8 cellular contexts compared by ENCODE assay signal in genomic region chr7:99142727-99143521, GRCh38. TPM values are rescaled to one million over a fixed set of nuclear protein-coding genes. Genes with fewer than 3 reads are reported as not detected.
DNase-seq lines count a peak whose midpoint lies in the region; ATAC-seq, FAIRE-seq and TF ChIP-seq lines count a peak whose summit lies in the region.

No MANE protein-coding gene starts in this region.

- H3K4me1 ChIP-seq in keratinocyte (ENCODE audit: control insufficient read depth, extremely low read depth, insufficient read depth, low read length), result peaks cover 39% of the 10 kb centered on the region

- H3K4me2 ChIP-seq in keratinocyte (ENCODE audit: control insufficient read depth, extremely low read depth, insufficient read depth, low read depth, low read length), result peak overlapping the region; percentile 57

- peak overlapping the region; percentile 50 to 92 (median 85) for H3K27ac Mint-ChIP-seq in CD14-positive monocyte
- peak overlapping the region; percentile 99 for H3K27ac Mint-ChIP-seq in central memory CD8-positive, alpha-beta T cell (ENCODE audit: low read depth)

- H3K9ac ChIP-seq in keratinocyte (ENCODE audit: control insufficient read depth, extremely low read depth, insufficient read depth, low read length), result peak overlapping the region; percentile 86

- no peak for TF ChIP-seq CTCF in CD14-positive monocyte (IDR thresholded peaks at IDR 0.05)
- TF ChIP-seq CTCF in keratinocyte (optimal IDR thresholded peaks at IDR 0.05 in 1 of 3, IDR thresholded peaks at IDR 0.05 in 1 of 3, conservative IDR thresholded peaks at IDR 0.05 in 1 of 3; ENCODE audit: extremely low read depth in 1 of 3, insufficient read depth in 2 of 3, low read length in 3 of 3), result no peak

- H3K79me2 ChIP-seq in keratinocyte (ENCODE audit: control insufficient read depth, insufficient read depth, low read length), result peaks cover 43% of the 10 kb centered on the region

- no peak overlapping the region for H2AFZ ChIP-seq in keratinocyte (ENCODE audit: control insufficient read depth, low read length)

- peak overlapping the region; percentile 50 for H3K27ac ChIP-seq in keratinocyte (ENCODE audit: control insufficient read depth, insufficient read depth, low read length)

- H3K27me3 ChIP-seq in keratinocyte (ENCODE audit: control insufficient read depth, extremely low read depth, insufficient read depth, low read length), result no peaks in the 10 kb centered on the region

- peaks cover 0 to 4% of the 10 kb centered on the region in 2 donors for H3K36me3 Mint-ChIP-seq in CD14-positive monocyte
- H3K36me3 Mint-ChIP-seq in central memory CD8-positive, alpha-beta T cell (ENCODE audit: insufficient read depth), result peaks cover 20% of the 10 kb centered on the region

- peaks cover 10% of the 10 kb centered on the region for H4K20me1 ChIP-seq in keratinocyte (ENCODE audit: control insufficient read depth, extremely low read depth, insufficient read depth, low read length)

- ATAC-seq in central memory CD8-positive, alpha-beta T cell (replicated peaks; ENCODE audit: extremely low read depth, poor library complexity, severe bottlenecking), result peak; percentile 52
- ATAC-seq in HG03457 (IDR thresholded peaks at IDR 0.05; ENCODE audit: unreplicated experiment), result no peak

- intact Hi-C loops in CD14-positive monocyte (cut with micrococcal nuclease), result loop anchor here in 1 of 2 donors (5.0 kb wide), 1 partner anchor 184 kb away; the partner anchor contains the start of gene ARPC1A

- H3K36me3 ChIP-seq in keratinocyte (ENCODE audit: control insufficient read depth in 2 of 2, extremely low read depth in 1 of 2, insufficient read depth in 2 of 2, low read length in 2 of 2), result peaks cover 0 to 6% of the 10 kb centered on the region in 2 experiments

- H3K4me3 ChIP-seq in keratinocyte (ENCODE audit: control insufficient read depth in 2 of 3, extremely low read depth in 1 of 3, insufficient read depth in 2 of 3, low read depth in 1 of 3, low read length in 3 of 3), result peak overlapping the region; percentile 59 to 81 (median 78)

- H3K27me3 Mint-ChIP-seq in CD14-positive monocyte (ENCODE audit: low read depth in 3 of 3), result peaks cover 0 to 4% (median 0%) of the 10 kb centered on the region in 3 donors
- H3K27me3 Mint-ChIP-seq in central memory CD8-positive, alpha-beta T cell, result peaks cover 7% of the 10 kb centered on the region

- H3K9me3 ChIP-seq in keratinocyte (ENCODE audit: control insufficient read depth, low read depth, low read length), result no peaks in the 10 kb centered on the region

- no peaks in the 10 kb centered on the region for H3K9me3 Mint-ChIP-seq in CD14-positive monocyte
- H3K9me3 Mint-ChIP-seq in central memory CD8-positive, alpha-beta T cell, result no peaks in the 10 kb centered on the region

- no peaks in the 10 kb centered on the region for H3K9me1 ChIP-seq in keratinocyte (ENCODE audit: control insufficient read depth, extremely low read depth, insufficient read depth, low read length)

- H3K4me3 Mint-ChIP-seq in CD14-positive monocyte, result peak overlapping the region; percentile 82 to 85
- peak overlapping the region; percentile 89 for H3K4me3 Mint-ChIP-seq in central memory CD8-positive, alpha-beta T cell

- FAIRE-seq in keratinocyte (lab: Jason Lieb, UNC), result peak; percentile 26

- H3K4me1 Mint-ChIP-seq in CD14-positive monocyte, result peaks cover 45% of the 10 kb centered on the region
- H3K4me1 Mint-ChIP-seq in central memory CD8-positive, alpha-beta T cell, result peaks cover 52% of the 10 kb centered on the region

- dilution Hi-C loops in keratinocyte (cut with MboI; ENCODE audit: extremely low pct_ligation_motif_present, low sequenced_read_pairs), result no loop called here

- DNase-seq in CD14-positive monocyte (ENCODE audit: low spot score), result peak; percentile 94
- DNase-seq in HCEC 1CT, result peak; percentile 94
- DNase-seq in NCI-H226, result peak; percentile 94
- DNase-seq in activated CD4-positive, CD25-positive, alpha-beta regulatory T cell treated with anti-CD3 and anti-CD28 coated beads, Interleukin-2, amount 50 U/mL, for 72 hours, result peak; percentile 87
- DNase-seq in central memory CD8-positive, alpha-beta T cell (ENCODE audit: low spot score in 2 of 2), result peak; percentile 78
- peak; percentile 90 for DNase-seq in keratinocyte (ENCODE audit: low read depth, low spot score)
- DNase-seq in stimulated activated CD4-positive, alpha-beta T cell treated with anti-CD3 and anti-CD28 coated beads, Interleukin-12 subunit alpha, Interleukin-12 subunit beta, amount 100 ng/mL, for 24 hours (ENCODE audit: low read depth in 2 of 2), result peak; percentile 56 to 89

RNA-seq across cellular contexts. Expression of gene SMURF1, which starts 1.0 kb away (rescaled TPM):
- polyA plus RNA-seq in CD14-positive monocyte (1 to 10 TPM in 1 of 2 donors, under 1 TPM in 1; 0.48 to 1.6 TPM), keratinocyte (20.7 to 32.3 TPM (median 22.2 TPM) in 3 replicates)
- polyA plus RNA-seq in keratinocyte (2011; ENCODE audit: low read depth), result 47.9 TPM
- polyA plus RNA-seq in keratinocyte (2011; cell fraction: cytosol; rRNA removed), result 20.3 and 25.4 TPM in 2 replicates
- polyA plus RNA-seq in keratinocyte (2011; cell fraction: nucleus; rRNA removed), result 50.8 and 56.0 TPM in 2 replicates
- polyA plus RNA-seq in keratinocyte (2012; ENCODE audit: low replicate concordance), result 26.2 and 27.9 TPM in 2 replicates
- polyA minus RNA-seq in keratinocyte, result 20.0 to 37.9 TPM (median 28.4 TPM) in 3 replicates
- 15.5 TPM for polyA minus RNA-seq in keratinocyte (2011; cell fraction: cytosol; rRNA and poly(A)+ RNA removed)
- 26.2 and 54.6 TPM in 2 replicates for polyA minus RNA-seq in keratinocyte (2011; cell fraction: nucleus; rRNA and poly(A)+ RNA removed)

Comparison
In these comparisons a context has a peak if more than half of its experiments do, and no peak if none do; other contexts are left out.
1. RNA of gene SMURF1, which starts 1.0 kb away (polyA plus RNA-seq): 20.3 to 56.0 TPM in keratinocyte; 0.48 to 1.6 TPM in CD14-positive monocyte; every median in the first group is over 4 times any median in the second.
2. Peak in every context shown above with its lines, with median percentiles within 50 percentile points of each other: DNase-seq.